In the genomic region with DNA sequence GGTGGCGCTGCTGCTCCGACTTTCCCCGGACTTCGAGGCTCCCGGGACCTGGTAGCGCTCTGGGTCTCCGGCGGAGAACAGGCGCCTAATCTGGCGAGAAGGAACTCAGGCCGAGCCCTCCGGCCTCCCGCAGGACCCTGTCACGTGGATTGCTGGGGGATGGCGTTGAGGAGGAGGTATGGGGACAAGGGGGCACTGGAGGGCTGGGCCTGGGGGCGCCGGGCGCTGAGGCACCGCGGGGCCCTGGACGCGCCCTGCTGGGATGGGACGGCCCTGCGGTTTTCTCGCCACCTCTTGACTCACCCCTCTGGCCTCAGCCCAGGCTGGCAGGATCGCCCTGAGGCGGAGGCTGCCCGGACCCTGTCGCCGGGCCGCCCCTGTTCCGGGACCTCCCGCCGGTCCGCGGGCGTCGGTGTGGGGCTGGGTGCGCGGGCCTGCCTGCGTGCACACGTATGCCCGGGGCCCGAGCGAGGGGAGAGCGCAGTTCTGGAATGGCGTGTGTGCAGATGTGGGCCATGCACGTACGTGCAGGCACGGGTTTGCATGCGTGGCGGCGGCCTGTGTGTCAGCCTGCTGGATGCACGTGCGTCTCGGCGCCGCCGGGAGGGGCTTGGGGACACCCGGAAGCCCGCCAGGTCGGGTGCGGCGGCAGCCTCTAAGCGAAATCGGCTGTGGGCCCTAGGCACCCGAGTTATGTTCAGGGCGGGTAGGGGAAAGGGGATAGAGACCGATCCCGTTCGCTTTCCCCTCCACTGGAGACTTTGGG, we compare ENCODE assay signal across 8 cellular contexts. TPM values are rescaled to one million over a fixed set of nuclear protein-coding genes. Genes with fewer than 3 reads are reported as not detected.
DNase-seq lines count a peak whose midpoint lies in the region; ATAC-seq and TF ChIP-seq lines count a peak whose summit lies in the region.

No MANE protein-coding gene starts in this region.

- H3K4me1 ChIP-seq in A673 (ENCODE audit: insufficient read depth, low read length, poor library complexity, severe bottlenecking) (peaks cover 30% of the 10 kb centered on the region), OCI-LY7 (ENCODE audit: insufficient read depth, low read length, poor library complexity, severe bottlenecking) (peaks cover 56% of the 10 kb centered on the region), stomach (peaks cover 36 to 73% (median 64%) of the 10 kb centered on the region in 4 donors)

- no peak overlapping the region for H2AFZ ChIP-seq in OCI-LY7 (ENCODE audit: low read length)

- H3K27me3 ChIP-seq in A673 (replicated peaks; ENCODE audit: insufficient read depth, low read depth, low read length, poor library complexity) (no peaks in the 10 kb centered on the region), stomach (no peaks in the 10 kb centered on the region)

- ATAC-seq in GM18505 (IDR thresholded peaks at IDR 0.05; ENCODE audit: unreplicated experiment), result peak; percentile 29
- ATAC-seq in HG03045 (IDR thresholded peaks at IDR 0.05; ENCODE audit: unreplicated experiment), result peak; percentile 31
- ATAC-seq in activated T-cell treated with anti-CD3 and anti-CD28 coated beads, Interleukin-2, amount 50 U/mL, for 72 hours (replicated peaks in 1 of 2), result peak; percentile 64 to 69

- peak; percentile 69 for TF ChIP-seq POLR2A in GM18505 (IDR thresholded peaks at IDR 0.05; ENCODE audit: borderline replicate concordance, extremely low read depth, insufficient read depth, insufficient read length)
- TF ChIP-seq POLR2A in stomach (IDR thresholded peaks at IDR 0.05), result no peak

- H3K36me3 ChIP-seq in A673 (ENCODE audit: insufficient read depth, low read length, poor library complexity, severe bottlenecking), result peaks cover 16% of the 10 kb centered on the region
- H3K36me3 ChIP-seq in OCI-LY7 (ENCODE audit: insufficient read depth, low read length), result peaks cover 38% of the 10 kb centered on the region
- H3K36me3 ChIP-seq in stomach, result peaks cover 16 to 21% (median 20%) of the 10 kb centered on the region in 4 donors

- no peaks in the 10 kb centered on the region for H3K9me3 Mint-ChIP-seq in activated T-cell treated with anti-CD3 and anti-CD28 coated beads, Interleukin-2, amount 50 U/mL, for 72 hours
- no peaks in the 10 kb centered on the region for H3K9me3 Mint-ChIP-seq in nephron

- peak; percentile 31; the same call in 1 of the 2 replicates for TF ChIP-seq CTCF in A673 (conservative IDR thresholded peaks at IDR 0.05; ENCODE audit: low read depth, low read length)
- TF ChIP-seq CTCF in OCI-LY7 (conservative IDR thresholded peaks at IDR 0.05; ENCODE audit: low read length), result peak; percentile 71
- TF ChIP-seq CTCF in nephron (IDR thresholded peaks at IDR 0.05; ENCODE audit: unreplicated experiment in 3 of 3), result peak in 2 of 3 experiments; percentile 51 to 57
- peak in 2 of 7 experiments; percentile 7 to 42 for TF ChIP-seq CTCF in stomach (IDR thresholded peaks at IDR 0.05)

- peak overlapping the region; percentile 93 for H3K27ac ChIP-seq in A673 (ENCODE audit: low read depth, low read length, poor library complexity, severe bottlenecking)
- H3K27ac ChIP-seq in OCI-LY7 (ENCODE audit: low read depth, low read length, poor library complexity, severe bottlenecking), result peak overlapping the region; percentile 76
- peak overlapping the region; percentile 91 to 98 (median 97) for H3K27ac ChIP-seq in stomach

- no peak for TF ChIP-seq EP300 in stomach (IDR thresholded peaks at IDR 0.05)

- peak overlapping the region; percentile 68 for H3K27ac Mint-ChIP-seq in activated T-cell treated with anti-CD3 and anti-CD28 coated beads, Interleukin-2, amount 50 U/mL, for 72 hours
- peak overlapping the region in 1 of 3 experiments; percentile 70 for H3K27ac Mint-ChIP-seq in nephron

- BruUV-seq in A673 (replicated peaks; lab: Mats Ljungman, UMichigan) (TSS peak; percentile 28), OCI-LY7 (replicated peaks; lab: Mats Ljungman, UMichigan) (no TSS peak)

- H3K27me3 Mint-ChIP-seq in activated T-cell treated with anti-CD3 and anti-CD28 coated beads, Interleukin-2, amount 50 U/mL, for 72 hours (ENCODE audit: low read depth), result no peaks in the 10 kb centered on the region
- peaks cover 33% of the 10 kb centered on the region for H3K27me3 Mint-ChIP-seq in nephron (ENCODE audit: low read depth)

- no peaks in the 10 kb centered on the region for H3K9me3 ChIP-seq in A673 (ENCODE audit: low read depth, low read length, poor library complexity, severe bottlenecking)
- no peaks in the 10 kb centered on the region for H3K9me3 ChIP-seq in OCI-LY7 (ENCODE audit: low read length)
- H3K9me3 ChIP-seq in stomach, result no peaks in the 10 kb centered on the region

- H3K4me1 Mint-ChIP-seq in activated T-cell treated with anti-CD3 and anti-CD28 coated beads, Interleukin-2, amount 50 U/mL, for 72 hours (ENCODE audit: low read depth), result peaks cover 53% of the 10 kb centered on the region
- peaks cover 33% of the 10 kb centered on the region for H3K4me1 Mint-ChIP-seq in nephron

- peaks cover 29% of the 10 kb centered on the region for H4K20me1 ChIP-seq in OCI-LY7 (ENCODE audit: insufficient read depth, low read length)

- H3K4me3 ChIP-seq in A673 (ENCODE audit: low read depth, low read length, poor library complexity, severe bottlenecking) (peak overlapping the region; percentile 99), OCI-LY7 (ENCODE audit: low read depth, low read length, poor library complexity, severe bottlenecking) (peak overlapping the region; percentile 88), stomach (peak overlapping the region; percentile 68 to 95 (median 82))

- H3K79me2 ChIP-seq in OCI-LY7 (ENCODE audit: insufficient read depth, low read depth, low read length), result peaks cover 61% of the 10 kb centered on the region

- peak overlapping the region; percentile 90 to 91 for H3K4me3 Mint-ChIP-seq in activated T-cell treated with anti-CD3 and anti-CD28 coated beads, Interleukin-2, amount 50 U/mL, for 72 hours
- H3K4me3 Mint-ChIP-seq in nephron, result peak overlapping the region; percentile 86 to 92 (median 89)

- POLR2A ChIA-PET in A673 (lab: Charles Lee; ENCODE audit: low non-redundant PET) (interaction anchor here (0.6 to 1.0 kb wide), 3 partner anchors 10 to 602 kb away, joined by 5 to 9 read pairs (median 7); no protein-coding TSS in a partner anchor), OCI-LY7 (lab: Charles Lee) (interaction anchor here (0.7 to 2.7 kb wide), 3 partner anchors 158 to 160 kb away, joined by 3 to 20 read pairs (median 14); no protein-coding TSS in a partner anchor)

- no peaks in the 10 kb centered on the region for H3K36me3 Mint-ChIP-seq in activated T-cell treated with anti-CD3 and anti-CD28 coated beads, Interleukin-2, amount 50 U/mL, for 72 hours (ENCODE audit: insufficient read depth in 2 of 2)
- no peaks in the 10 kb centered on the region for H3K36me3 Mint-ChIP-seq in nephron (ENCODE audit: low read depth)

- CTCF ChIA-PET in A673 (lab: Charles Lee), result interaction anchor here (0.6 to 1.3 kb wide), 3 partner anchors 173 to 548 kb away, joined by 3 to 9 read pairs (median 8); no protein-coding TSS in a partner anchor
- CTCF ChIA-PET in OCI-LY7 (lab: Charles Lee; ENCODE audit: unreplicated experiment), result interaction anchor here (0.9 to 1.7 kb wide), 3 partner anchors 94 to 191 kb away, joined by 3 to 11 read pairs (median 7); no protein-coding TSS in a partner anchor

- H3K9me2 ChIP-seq in OCI-LY7 (ENCODE audit: insufficient read depth, low read length), result no peaks in the 10 kb centered on the region

- intact Hi-C loops in A673 (cut with micrococcal nuclease; ENCODE audit: unreplicated experiment), result loop anchor here (10.0 kb wide), 2 partner anchors 298 to 428 kb away; a partner anchor contains a TSS
- intact Hi-C loops in OCI-LY7 (cut with micrococcal nuclease; ENCODE audit: unreplicated experiment), result loop anchor here (1.0 to 5.0 kb wide), 4 partner anchors 159 to 420 kb away; a partner anchor contains a TSS
- intact Hi-C loops in stomach (cut with DNase I; ENCODE audit: low total_unique reads), result no loop called here

- peak overlapping the region; percentile 95 for H3K4me2 ChIP-seq in OCI-LY7 (ENCODE audit: low read length)

- peak; percentile 77 for DNase-seq in A673 (ENCODE audit: low spot score)
- peak; percentile 93 for DNase-seq in OCI-LY7 (ENCODE audit: low spot score)
- DNase-seq in activated T-cell treated with anti-CD3 and anti-CD28 coated beads, Interleukin-2, amount 50 U/mL, for 72 hours, result peak; percentile 87 to 92
- peak; percentile 81 for DNase-seq in fibroblast of gingiva (ENCODE audit: low read depth)
- peak; percentile 85 for DNase-seq in stomach

- WGBS in stomach, 5 donors, result 0 to 3% (median 1%) methylated on average over 16 to 71 of the region's 71 CpGs

RNA-seq across cellular contexts. Expression of a gene that starts 0.8 kb away (rescaled TPM):
- 28.9 and 30.3 TPM in 2 replicates for total RNA-seq in A673 (2021)
- total RNA-seq in OCI-LY7 (2014; rRNA removed; shearing (Covaris generic)), result 19.7 and 26.5 TPM in 2 replicates
- total RNA-seq in OCI-LY7 (2022), result 39.6 and 50.2 TPM in 2 replicates
- total RNA-seq in activated T-cell treated with anti-CD3 and anti-CD28 coated beads, Interleukin-2, amount 50 U/mL, for 72 hours, result 10 to 100 TPM; 16.5 to 22.0 TPM
- total RNA-seq in stomach, result 10 to 100 TPM in 4 of 5 donors, 1 to 10 TPM in 1; 3.1 to 29.1 (median 15.2) TPM
- 1 to 10 TPM; 6.4 to 7.5 (median 7.2) TPM for polyA plus RNA-seq in stomach

RNA-seq across cellular contexts. Expression of a gene that starts 55.7 kb away (rescaled TPM):
- total RNA-seq in A673 (2021), result not detected in 2 replicates
- 0.10 and 0.28 TPM in 2 replicates for total RNA-seq in OCI-LY7 (2014; rRNA removed; shearing (Covaris generic))
- not detected in 2 replicates for total RNA-seq in OCI-LY7 (2022)
- total RNA-seq in activated T-cell treated with anti-CD3 and anti-CD28 coated beads, Interleukin-2, amount 50 U/mL, for 72 hours, result under 1 TPM in 1 of 2 donors, not detected in 1; 0.34 TPM
- total RNA-seq in stomach, result not detected
- polyA plus RNA-seq in stomach, result not detected

Comparison
In these comparisons a context has a peak if more than half of its experiments do, and no peak if none do; other contexts are left out.
1. Peak in every context shown above with its lines: DNase-seq, ATAC-seq, H3K4me3 ChIP-seq and H3K27ac ChIP-seq.